8 cellular contexts compared by ENCODE assay signal in genomic region chr1:44594871-44595735, GRCh38.
DNase-seq lines count a peak whose midpoint lies in the region; ATAC-seq and TF ChIP-seq lines count a peak whose summit lies in the region.

No MANE protein-coding gene starts in this region.

- CTCF ChIA-PET in SK-N-SH (lab: Yijun Ruan, JAX) = interaction anchor here (0.6 to 4.8 kb wide), 72 partner anchors 9 to 1175 kb away, joined by 3 to 47 read pairs (median 4); partner anchors contain the start of genes DMAP1 and TMEM53

- H3K4me1 ChIP-seq in SK-N-SH (ENCODE audit: control insufficient read depth in 1 of 2, insufficient read depth in 2 of 2, low read depth in 1 of 2, low read length in 1 of 2) = no peaks in the 10 kb centered on the region

- no peaks in the 10 kb centered on the region for H3K9me3 ChIP-seq in SK-N-SH

- H3F3A ChIP-seq in SK-N-SH (replicated peaks; ENCODE audit: insufficient read depth) = no peaks in the 10 kb centered on the region

- H3K36me3 ChIP-seq in SK-N-SH (replicated peaks in 1 of 2; ENCODE audit: control insufficient read depth in 1 of 2, insufficient read depth in 2 of 2, low read length in 1 of 2) = no peaks in the 10 kb centered on the region

- H3K4me1 Mint-ChIP-seq in progenitor cell of endocrine pancreas (ENCODE audit: low read depth) = peaks cover 3% of the 10 kb centered on the region

- H3K79me2 ChIP-seq in SK-N-SH (ENCODE audit: insufficient read depth) = no peaks in the 10 kb centered on the region

- H3K4me2 ChIP-seq in SK-N-SH = no peak overlapping the region

- no peaks in the 10 kb centered on the region for H3K9me2 ChIP-seq in SK-N-SH

- H3K4me3 Mint-ChIP-seq in progenitor cell of endocrine pancreas (ENCODE audit: low read depth) = no peak overlapping the region

- H4K20me1 ChIP-seq in SK-N-SH (ENCODE audit: insufficient read depth) = no peaks in the 10 kb centered on the region

- peaks cover 32% of the 10 kb centered on the region for H3K27me3 Mint-ChIP-seq in progenitor cell of endocrine pancreas

- WGBS in SK-N-SH (ENCODE audit: low lambda C conversion rate) = 25% methylated on average over 4 of the region's 14 CpGs

- TF ChIP-seq CTCF in SK-N-SH (IDR thresholded peaks at IDR 0.05) = peak; percentile 95
- peak; percentile 99 for TF ChIP-seq CTCF in progenitor cell of endocrine pancreas (IDR thresholded peaks at IDR 0.05; ENCODE audit: unreplicated experiment)

- no peak overlapping the region for H3K4me3 ChIP-seq in SK-N-SH (ENCODE audit: low read depth in 2 of 2, low read length in 1 of 2)

- POLR2A ChIA-PET in SK-N-SH (lab: Yijun Ruan, JAX) = interaction anchor here (0.9 kb wide), 1 partner anchor 36 kb away, joined by 3 read pairs; no protein-coding TSS in a partner anchor

- intact Hi-C loops in Right ventricle myocardium superior (cut with DNase I) = loop anchor here (2.0 to 5.0 kb wide), 2 partner anchors 216 to 378 kb away; no protein-coding TSS in a partner anchor

- no peak overlapping the region for H2AFZ ChIP-seq in SK-N-SH (ENCODE audit: low read depth)

- H3K36me3 Mint-ChIP-seq in progenitor cell of endocrine pancreas (ENCODE audit: insufficient read depth) = no peaks in the 10 kb centered on the region

- TF ChIP-seq RAD21 in SK-N-SH (IDR thresholded peaks at IDR 0.05; ENCODE audit: low read length) = peak; percentile 81

- ATAC-seq in Right ventricle myocardium superior (ENCODE audit: poor library complexity) = peak; percentile 97

- no peaks in the 10 kb centered on the region; the same call in 1 of the 2 replicates for H3K27me3 ChIP-seq in SK-N-SH (ENCODE audit: insufficient read depth)

- DNase-seq in NCI-H748 (lab: John Stamatoyannopoulos, UW; ENCODE audit: unreplicated experiment) (peak; percentile 64), NCI-H748 treated with DMSO at 0.1 percent for 48 hours (lab: John Stamatoyannopoulos, UW) (no peak), KG1 (lab: John Stamatoyannopoulos, UW) (peak; percentile 25), SK-N-SH (peak; percentile 92), Right ventricle myocardium superior (peak; percentile 90), progenitor cell of endocrine pancreas (ENCODE audit: low spot score, unreplicated experiment) (peak; percentile 90), ureter (ENCODE audit: low spot score) (peak; percentile 84)
- peak; percentile 79 for DNase-seq in activated naive CD4-positive, alpha-beta T cell treated with Interleukin-2 at 50 U/mL for 16 hours

- H3K9ac ChIP-seq in SK-N-SH = no peak overlapping the region

- H3K9me3 Mint-ChIP-seq in progenitor cell of endocrine pancreas (ENCODE audit: low read depth) = no peaks in the 10 kb centered on the region

- H3K27ac ChIP-seq in SK-N-SH (ENCODE audit: low read depth in 2 of 2, low read length in 1 of 2) = no peak overlapping the region

- TF ChIP-seq EP300 in SK-N-SH (IDR thresholded peaks at IDR 0.05; ENCODE audit: borderline replicate concordance in 1 of 2, low read depth in 1 of 2, low read length in 1 of 2) = no peak

- H3K27ac Mint-ChIP-seq in progenitor cell of endocrine pancreas = no peak overlapping the region

TF ChIP-seq in SK-N-SH, 30 proteins besides CTCF, POLR2A, EP300 and RAD21:
- TF ChIP-seq MXI1 (IDR thresholded peaks at IDR 0.05; ENCODE audit: low read depth, low read length) = no peak
- no peak for TF ChIP-seq GATA2 (CRISPR knock-in tag; IDR thresholded peaks at IDR 0.05)
- peak; percentile 66 for TF ChIP-seq SMC3 (IDR thresholded peaks at IDR 0.05; ENCODE audit: low read depth, low read length)
